In genomic region chr5:30878751-30879150, GRCh38 we compare ENCODE assay signal across 22 cellular contexts.
"Had no signal": no experiment of that assay in that cellular context is flagged by ENCODE, and none has a peak within 500 bp of the region (broad histone marks: within the 10 kb centered on the region; RNA-seq: fewer than 3 reads in every experiment).

No MANE protein-coding gene starts in this region.

- DNase-seq: activated CD4-positive, alpha-beta memory T cell treated with anti-CD3 and anti-CD28 coated beads, Interleukin-2, amount 10 ng/mL, durations not matched to agents 7 days and 5 days; activated CD4-positive, alpha-beta T cell treated with anti-CD3 and anti-CD28 coated beads, Interleukin-2, amount 10 ng/mL, durations not matched to agents 7 days and 5 days; activated CD4-positive, CD25-positive, alpha-beta regulatory T cell; activated gamma-delta T cell; activated naive CD4-positive, alpha-beta T cell treated with anti-CD3 and anti-CD28 coated beads for 36 hours; activated T-cell treated with anti-CD3 and anti-CD28 coated beads for 4 hours; activated T-cell treated with anti-CD3 and anti-CD28 coated beads, Interleukin-2, amount 50 U/mL, for 48 hours; amygdala; Kasumi-1; NCI-H1105 treated with DMSO at 0.1 percent for 48 hours; NCI-H1436 treated with DMSO at 0.1 percent for 48 hours; NCI-H187 treated with DMSO at 0.1 percent for 48 hours; NCI-H2171; NCI-H2227 treated with DMSO at 0.1 percent for 48 hours; NCI-H526; NCI-H774; SK-N-SH; T-helper 1 cell had no signal

- ATAC-seq: activated T-helper 17 cell treated with anti-CD3 and anti-CD28 coated beads, Interleukin-2, amount 50 U/mL, for 72 hours; Right ventricle myocardium inferior had no signal

- H3K4me3 ChIP-seq: cardiac muscle cell had no signal

- FAIRE-seq: astrocyte had no signal
